ENCODE assay signal across 8 cellular contexts in the genomic region with DNA sequence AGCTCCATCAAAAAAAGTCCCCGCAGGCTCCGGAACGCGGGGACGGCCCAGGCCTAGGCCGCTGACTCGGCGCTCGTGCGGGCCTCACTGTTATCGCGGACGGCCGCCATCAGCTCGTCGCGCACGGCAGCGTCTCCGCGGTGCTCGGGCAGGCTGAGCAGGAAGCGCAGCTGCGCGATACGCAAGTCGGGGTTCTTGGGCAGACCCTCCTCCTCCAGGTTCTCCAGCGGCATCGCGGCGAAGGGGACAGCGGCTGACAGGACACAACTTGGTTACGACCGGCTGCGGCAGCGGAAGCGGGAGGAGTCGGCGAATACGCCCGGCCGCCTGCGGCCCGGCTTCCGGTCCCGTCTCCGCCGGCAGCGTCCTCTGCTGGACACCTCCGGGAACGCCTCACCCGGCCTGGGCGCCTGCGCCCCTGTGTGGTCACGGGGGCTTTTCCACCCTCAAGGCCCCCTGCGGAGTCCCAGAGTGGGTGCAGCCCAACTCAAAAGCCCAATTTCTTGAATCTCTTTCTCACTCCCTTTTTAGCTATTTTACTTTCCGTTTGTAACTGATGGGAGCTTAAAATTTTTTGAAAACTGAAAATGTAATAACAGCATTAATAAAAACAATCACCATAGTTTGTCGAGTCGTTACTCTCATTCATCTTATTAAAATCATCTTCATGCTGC. TPM values are rescaled to one million over a fixed set of nuclear protein-coding genes. Genes with fewer than 3 reads are reported as not detected.
DNase-seq lines count a peak whose midpoint lies in the region; ATAC-seq, FAIRE-seq and TF ChIP-seq lines count a peak whose summit lies in the region.

A gene (minus strand): TSS at position 308 of the 674 bp plus-strand sequence. CDS start 75 bp downstream, at position 233.

- peak; percentile 97 for DNase-seq in D341Med (ENCODE audit: low spot score)
- peak; percentile 85 for DNase-seq in HTR-8/SVneo (ENCODE audit: insufficient read length, low spot score)
- peak; percentile 96 for DNase-seq in OCI-M1 (lab: John Stamatoyannopoulos, UW)
- peak; percentile 91 for DNase-seq in activated T-cell treated with anti-CD3 and anti-CD28 coated beads for 4 hours
- no peak for DNase-seq in epithelial cell of proximal tubule (ENCODE audit: low read depth)
- peak; percentile 88 for DNase-seq in mucosa of gallbladder (ENCODE audit: low spot score)
- DNase-seq in stimulated activated CD8-positive, alpha-beta memory T cell treated with anti-CD3 and anti-CD28 coated beads, Interleukin-4, amount 100 ng/mL, for 48 hours: peak; percentile 98

- FAIRE-seq in HTR-8/SVneo (lab: Jason Lieb, UNC): peak; percentile 89

- TF ChIP-seq CTCF in epithelial cell of proximal tubule (conservative IDR thresholded peaks at IDR 0.05; ENCODE audit: low read depth, low read length): peak; percentile 93

- ATAC-seq in GM21367 (IDR thresholded peaks at IDR 0.05; ENCODE audit: unreplicated experiment): peak; percentile 97

- H3K4me3 ChIP-seq in epithelial cell of proximal tubule (ENCODE audit: low read depth, low read length): peak within 1 kb of the TSS; percentile 88

RNA-seq across cellular contexts. Expression of the gene that starts here (rescaled TPM):
- 92.1 and 130 TPM in 2 replicates for total RNA-seq in epithelial cell of proximal tubule
- 53.5 TPM for total RNA-seq in mucosa of gallbladder
